In genomic region chr12:75329918-75330826, GRCh38 we compare ENCODE assay signal across 8 cellular contexts. TPM values are rescaled to one million over a fixed set of nuclear protein-coding genes. Genes with fewer than 3 reads are reported as not detected.
A peak's percentile ranks its signal among the peaks of the same experiment; 100 is the strongest.
DNase-seq lines count a peak whose midpoint lies in the region; ATAC-seq and TF ChIP-seq lines count a peak whose summit lies in the region.

Gene CAPS2, minus strand, starts transcription at chr12:75330324. Its CDS starts 3,826 bp downstream, at chr12:75326498.

- H3K27me3 ChIP-seq in HAP-1 (ENCODE audit: low read depth) = no peaks in the 10 kb centered on the region
- H3K27me3 ChIP-seq in osteoblast (ENCODE audit: insufficient read depth, low read length) = no peaks in the 10 kb centered on the region
- no peaks in the 10 kb centered on the region for H3K27me3 ChIP-seq in tibial nerve

- DNase-seq in GM03348 (ENCODE audit: low spot score) (peak; percentile 95), HAP-1 (ENCODE audit: low spot score in 2 of 2) (peak; percentile 66 to 87), M059J (ENCODE audit: low read depth) (peak; percentile 83), SK-N-DZ (ENCODE audit: low spot score) (peak; percentile 84), Right ventricle myocardium inferior (ENCODE audit: missing footprints) (peak; percentile 89), osteoblast (ENCODE audit: insufficient read length, low spot score, missing footprints) (peak; percentile 93), tibial nerve (ENCODE audit: low spot score in 2 of 2) (peak; percentile 52 to 62)

- no peaks in the 10 kb centered on the region for H3K36me3 ChIP-seq in HAP-1 (replicated peaks)
- H3K36me3 ChIP-seq in osteoblast (ENCODE audit: insufficient read depth, low read length) = no peaks in the 10 kb centered on the region
- no peaks in the 10 kb centered on the region for H3K36me3 ChIP-seq in tibial nerve

- H3K9me3 Mint-ChIP-seq in activated naive CD4-positive, alpha-beta T cell treated with anti-CD3 and anti-CD28 coated beads, Interleukin-2, amount 50 U/mL, for 24 hours = no peaks in the 10 kb centered on the region

- peak in 1 of 2 donors; percentile 30 for TF ChIP-seq POLR2A in tibial nerve (IDR thresholded peaks at IDR 0.05)

- H3K4me1 Mint-ChIP-seq in activated naive CD4-positive, alpha-beta T cell treated with anti-CD3 and anti-CD28 coated beads, Interleukin-2, amount 50 U/mL, for 24 hours = peaks cover 20% of the 10 kb centered on the region

- H3K9me3 ChIP-seq in HAP-1 (no peaks in the 10 kb centered on the region), osteoblast (ENCODE audit: low read depth, low read length) (no peaks in the 10 kb centered on the region), tibial nerve (no peaks in the 10 kb centered on the region)

- in situ Hi-C loops in HAP-1 (cut with MboI; ENCODE audit: low sequenced_read_pairs) = no loop called here

- no peaks in the 10 kb centered on the region for H4K20me1 ChIP-seq in osteoblast (ENCODE audit: insufficient read depth, low read length)

- H3K4me1 ChIP-seq in HAP-1 (peaks cover 5% of the 10 kb centered on the region), osteoblast (ENCODE audit: insufficient read depth, low read length) (peaks cover 16% of the 10 kb centered on the region), tibial nerve (peaks cover 0 to 24% (median 5%) of the 10 kb centered on the region in 4 donors)

- H3K79me2 ChIP-seq in osteoblast (ENCODE audit: insufficient read depth, low read length) = no peaks in the 10 kb centered on the region

- 2 to 3% methylated on average over 32 to 37 of the region's 40 CpGs for WGBS in tibial nerve, 2 donors

- TF ChIP-seq CTCF in osteoblast (IDR thresholded peaks at IDR 0.05; ENCODE audit: extremely low read depth, low read depth, low read length) (no peak), tibial nerve (IDR thresholded peaks at IDR 0.05) (peak in 1 of 5 experiments; percentile 32)

- peak; percentile 95 for ATAC-seq in Right ventricle myocardium inferior

- peak in 1 of 2 donors; percentile 44 for TF ChIP-seq EP300 in tibial nerve (IDR thresholded peaks at IDR 0.05)

- peak within 1 kb of the TSS; percentile 85 for H3K4me3 Mint-ChIP-seq in activated naive CD4-positive, alpha-beta T cell treated with anti-CD3 and anti-CD28 coated beads, Interleukin-2, amount 50 U/mL, for 24 hours

- intact Hi-C loops in Right ventricle myocardium inferior (cut with DNase I) = loop anchor here (5.0 kb wide), 2 partner anchors 157 to 177 kb away; no protein-coding TSS in a partner anchor

- H3K36me3 Mint-ChIP-seq in activated naive CD4-positive, alpha-beta T cell treated with anti-CD3 and anti-CD28 coated beads, Interleukin-2, amount 50 U/mL, for 24 hours = no peaks in the 10 kb centered on the region

- H3K27ac ChIP-seq in osteoblast (ENCODE audit: low read depth, low read length) (peak within 1 kb of the TSS; percentile 53), tibial nerve (peak within 1 kb of the TSS in 3 of 4 donors; percentile 31 to 62 (median 49))

- H3K4me3 ChIP-seq in HAP-1 (peak within 1 kb of the TSS; percentile 47), osteoblast (ENCODE audit: insufficient read depth, low read length) (peak within 1 kb of the TSS; percentile 88), tibial nerve (peak within 1 kb of the TSS; percentile 38 to 67 (median 58))

- H3K4me2 ChIP-seq in osteoblast (ENCODE audit: insufficient read depth, low read length) = peak within 1 kb of the TSS; percentile 95

- H3K27ac Mint-ChIP-seq in activated naive CD4-positive, alpha-beta T cell treated with anti-CD3 and anti-CD28 coated beads, Interleukin-2, amount 50 U/mL, for 24 hours = no peak within 1 kb of the TSS

- H2AFZ ChIP-seq in osteoblast (ENCODE audit: low read length) = peak within 1 kb of the TSS; percentile 92

- peaks cover 36% of the 10 kb centered on the region for H3K27me3 Mint-ChIP-seq in activated naive CD4-positive, alpha-beta T cell treated with anti-CD3 and anti-CD28 coated beads, Interleukin-2, amount 50 U/mL, for 24 hours

RNA-seq across cellular contexts. Expression of gene CAPS2, which starts in this region (rescaled TPM):
- total RNA-seq in M059J (2014; rRNA removed; shearing (Covaris generic)) = 2.5 and 3.7 TPM in 2 replicates
- polyA plus RNA-seq in SK-N-DZ (2014; cell fraction: cytosol; rRNA removed) = 8.4 and 9.2 TPM in 2 replicates
- 14.6 and 15.8 TPM in 2 replicates for polyA plus RNA-seq in SK-N-DZ (2014; cell fraction: nucleus; rRNA removed)
- total RNA-seq in Right ventricle myocardium inferior (11.4 TPM), osteoblast (10.5 and 18.9 TPM in 2 replicates), tibial nerve (10 to 100 TPM; 18.8 to 33.0 (median 30.9) TPM)

Comparison
In these comparisons a context has a peak if more than half of its experiments do, and no peak if none do; other contexts are left out.
1. Peak in every context shown above with its lines: DNase-seq, ATAC-seq, H3K4me3 ChIP-seq and H3K27ac ChIP-seq.